In genomic region chr10:124196659-124197058, GRCh38 we compare ENCODE assay signal across 29 cellular contexts.
DNase-seq lines count a peak whose midpoint lies in the region; ATAC-seq and TF ChIP-seq lines count a peak whose summit lies in the region.
"Had no signal": no experiment of that assay in that cellular context is flagged by ENCODE, and none has a peak within 500 bp of the region (broad histone marks: within the 10 kb centered on the region; RNA-seq: fewer than 3 reads in every experiment).

No MANE protein-coding gene starts in this region.

- no peak overlapping the region for H4K91ac ChIP-seq in neuronal stem cell (ENCODE audit: low read depth, low read length, poor library complexity)

- H3K79me1 ChIP-seq in neuronal stem cell (ENCODE audit: low read depth, low read length): no peaks in the 10 kb centered on the region

- CTCF ChIA-PET in activated CD8-positive, alpha-beta memory T cell treated with anti-CD3 and anti-CD28 coated beads, Interleukin-2, amount 10 ng/mL, durations not matched to agents 7 days and 5 days (lab: Charles Lee): no interaction called here
- CTCF ChIA-PET in activated CD4-positive, alpha-beta T cell treated with anti-CD3 and anti-CD28 coated beads, Interleukin-2, amount 10 ng/mL, durations not matched to agents 7 days and 5 days (lab: Charles Lee): no interaction called here

- no peaks in the 10 kb centered on the region for H3K9me3 ChIP-seq in neuronal stem cell (replicated peaks in 1 of 2; ENCODE audit: control insufficient read depth in 2 of 2, insufficient read depth in 1 of 2, low read depth in 1 of 2, low read length in 2 of 2)
- H3K9me3 ChIP-seq in BE2C: no peaks in the 10 kb centered on the region
- H3K9me3 ChIP-seq: mucosa of descending colon, pancreas, Peyer's patch, right atrium auricular region, SJSA1, upper lobe of left lung had no signal

- H2AK5ac ChIP-seq in neuronal stem cell (ENCODE audit: low read depth, low read length): peak overlapping the region; percentile 13

- no peak overlapping the region for H3K9ac ChIP-seq in neuronal stem cell (ENCODE audit: low read depth, low read length, poor library complexity)
- H3K9ac ChIP-seq: KMS-11 had no signal

- no peak overlapping the region for H3K18ac ChIP-seq in neuronal stem cell (ENCODE audit: low read length)

- H3K27ac Mint-ChIP-seq in activated CD8-positive, alpha-beta memory T cell treated with anti-CD3 and anti-CD28 coated beads, Interleukin-2, amount 10 ng/mL, durations not matched to agents 7 days and 5 days: no peak overlapping the region
- no peak overlapping the region for H3K27ac Mint-ChIP-seq in osteocyte (ENCODE audit: unreplicated experiment)
- H3K27ac Mint-ChIP-seq in activated CD4-positive, alpha-beta T cell treated with anti-CD3 and anti-CD28 coated beads, Interleukin-2, amount 10 ng/mL, durations not matched to agents 7 days and 5 days: no peak overlapping the region
- H3K27ac Mint-ChIP-seq in activated T-cell treated with anti-CD3 and anti-CD28 coated beads, Interleukin-2, amount 50 U/mL, for 24 hours: no peak overlapping the region
- H3K27ac Mint-ChIP-seq: activated naive CD8-positive, alpha-beta T cell; activated T-helper 17 cell treated with anti-CD3 and anti-CD28 coated beads, Interleukin-2, amount 50 U/mL, for 72 hours; CD4-positive, alpha-beta T cell; WTC11 had no signal

- H2BK15ac ChIP-seq in neuronal stem cell (ENCODE audit: low read length): no peak overlapping the region

- peak overlapping the region; percentile 85 for H2AFZ ChIP-seq in neuronal stem cell (ENCODE audit: low read length)

- H2BK120ac ChIP-seq in neuronal stem cell (ENCODE audit: low read depth, low read length): no peak overlapping the region

- POLR2A ChIA-PET in activated CD4-positive, alpha-beta T cell treated with anti-CD3 and anti-CD28 coated beads, Interleukin-2, amount 10 ng/mL, durations not matched to agents 7 days and 5 days (lab: Charles Lee): no interaction called here

- WGBS in neuronal stem cell (ENCODE audit: extremely low coverage in 2 of 2, insufficient read length in 2 of 2, insufficient replicate concordance in 1 of 2), 2 donors: no CpG with 5 or more reads among the region's 5 CpGs

- DNase-seq in activated CD8-positive, alpha-beta memory T cell treated with anti-CD3 and anti-CD28 coated beads, Interleukin-2, amount 10 ng/mL, durations not matched to agents 7 days and 5 days: peak; percentile 25
- DNase-seq in activated CD8-positive, alpha-beta memory T cell treated with anti-CD3 and anti-CD28 coated beads for 24 hours: no peak
- DNase-seq in neuronal stem cell (ENCODE audit: low spot score) (no peak), osteocyte (ENCODE audit: extremely low spot score, unreplicated experiment) (no peak), BE2C (no peak)
- no peak for DNase-seq in activated CD4-positive, alpha-beta T cell treated with anti-CD3 and anti-CD28 coated beads, Interleukin-2, amount 10 ng/mL, durations not matched to agents 7 days and 5 days
- DNase-seq in activated T-cell treated with anti-CD3 and anti-CD28 coated beads, Interleukin-2, amount 50 U/mL, for 24 hours: no peak
- DNase-seq: activated CD4-positive, alpha-beta T cell treated with anti-CD3 and anti-CD28 coated beads, Interleukin-2, amount 50 U/mL, for 4 hours; activated CD8-positive, alpha-beta memory T cell treated with anti-CD3 and anti-CD28 coated beads, Interleukin-2, amount 50 U/mL, for 4 hours; EL; MM.1S; mucosa of descending colon; NCI-H2029; NCI-H526; nephron progenitor cell; pancreas; Peyer's patch; stimulated activated CD4-positive, alpha-beta T cell treated with anti-CD3 and anti-CD28 coated beads, Interleukin-2, amount 100 ng/mL, for 48 hours; upper lobe of left lung had no signal

- peaks cover 5 to 11% of the 10 kb centered on the region in 2 donors for H3K4me1 ChIP-seq in neuronal stem cell (ENCODE audit: control insufficient read depth in 2 of 2, insufficient read depth in 1 of 2, low read depth in 1 of 2, low read length in 2 of 2)
- no peaks in the 10 kb centered on the region for H3K4me1 ChIP-seq in BE2C
- H3K4me1 ChIP-seq: pancreas, Peyer's patch, right atrium auricular region, SJSA1, upper lobe of left lung had no signal

- no peak overlapping the region for H2BK5ac ChIP-seq in neuronal stem cell (ENCODE audit: low read length)

- no peak overlapping the region for H3K4me3 Mint-ChIP-seq in activated CD8-positive, alpha-beta memory T cell treated with anti-CD3 and anti-CD28 coated beads, Interleukin-2, amount 10 ng/mL, durations not matched to agents 7 days and 5 days
- H3K4me3 Mint-ChIP-seq in osteocyte (ENCODE audit: unreplicated experiment): no peak overlapping the region
- H3K4me3 Mint-ChIP-seq in activated CD4-positive, alpha-beta T cell treated with anti-CD3 and anti-CD28 coated beads, Interleukin-2, amount 10 ng/mL, durations not matched to agents 7 days and 5 days: no peak overlapping the region
- H3K4me3 Mint-ChIP-seq in activated T-cell treated with anti-CD3 and anti-CD28 coated beads, Interleukin-2, amount 50 U/mL, for 24 hours: no peak overlapping the region
- H3K4me3 Mint-ChIP-seq: activated naive CD8-positive, alpha-beta T cell; activated T-helper 17 cell treated with anti-CD3 and anti-CD28 coated beads, Interleukin-2, amount 50 U/mL, for 72 hours; CD4-positive, alpha-beta T cell; nephron progenitor cell; WTC11 had no signal

- TF ChIP-seq CTCF in osteocyte (IDR thresholded peaks at IDR 0.05) (no peak), BE2C (IDR thresholded peaks at IDR 0.05; ENCODE audit: low read depth, low read length) (no peak)

- H3K27ac ChIP-seq in cingulate gyrus (ENCODE audit: low read depth, low read length): peak overlapping the region; percentile 62
- H3K27ac ChIP-seq in neuronal stem cell (replicated peaks; ENCODE audit: low read length): no peak overlapping the region
- H3K27ac ChIP-seq: 22Rv1, KMS-11, pancreas, right atrium auricular region, SJSA1, upper lobe of left lung had no signal

- H3K27me3 Mint-ChIP-seq in activated CD8-positive, alpha-beta memory T cell treated with anti-CD3 and anti-CD28 coated beads, Interleukin-2, amount 10 ng/mL, durations not matched to agents 7 days and 5 days: peaks cover 21% of the 10 kb centered on the region
- H3K27me3 Mint-ChIP-seq in osteocyte (ENCODE audit: unreplicated experiment): peaks cover 15% of the 10 kb centered on the region
- peaks cover 13% of the 10 kb centered on the region for H3K27me3 Mint-ChIP-seq in activated CD4-positive, alpha-beta T cell treated with anti-CD3 and anti-CD28 coated beads, Interleukin-2, amount 10 ng/mL, durations not matched to agents 7 days and 5 days
- peaks cover 21% of the 10 kb centered on the region for H3K27me3 Mint-ChIP-seq in activated T-cell treated with anti-CD3 and anti-CD28 coated beads, Interleukin-2, amount 50 U/mL, for 24 hours

- H3K14ac ChIP-seq in neuronal stem cell (ENCODE audit: low read length): no peak overlapping the region

- H2BK12ac ChIP-seq in neuronal stem cell (ENCODE audit: low read length): no peak overlapping the region

- H3K27me3 ChIP-seq in neuronal stem cell (ENCODE audit: control insufficient read depth in 3 of 3, insufficient read depth in 3 of 3, low read depth in 1 of 3, low read length in 3 of 3) (no peaks in the 10 kb centered on the region), BE2C (no peaks in the 10 kb centered on the region)
- H3K27me3 ChIP-seq: Peyer's patch, right atrium auricular region, SJSA1, upper lobe of left lung had no signal

- H4K8ac ChIP-seq in neuronal stem cell (ENCODE audit: low read depth, low read length): no peak overlapping the region

- no peak overlapping the region for H3K4me2 ChIP-seq in neuronal stem cell (ENCODE audit: insufficient read depth, low read length, poor library complexity, severe bottlenecking)
- H3K4me2 ChIP-seq: KMS-11 had no signal

- no peaks in the 10 kb centered on the region for H3K4me1 Mint-ChIP-seq in activated CD8-positive, alpha-beta memory T cell treated with anti-CD3 and anti-CD28 coated beads, Interleukin-2, amount 10 ng/mL, durations not matched to agents 7 days and 5 days
- H3K4me1 Mint-ChIP-seq in osteocyte (ENCODE audit: unreplicated experiment): peaks cover 10% of the 10 kb centered on the region
- H3K4me1 Mint-ChIP-seq in activated CD4-positive, alpha-beta T cell treated with anti-CD3 and anti-CD28 coated beads, Interleukin-2, amount 10 ng/mL, durations not matched to agents 7 days and 5 days: no peaks in the 10 kb centered on the region
- H3K4me1 Mint-ChIP-seq in activated T-cell treated with anti-CD3 and anti-CD28 coated beads, Interleukin-2, amount 50 U/mL, for 24 hours (ENCODE audit: low read depth): no peaks in the 10 kb centered on the region
- H3K4me1 Mint-ChIP-seq: activated T-helper 17 cell treated with anti-CD3 and anti-CD28 coated beads, Interleukin-2, amount 50 U/mL, for 72 hours had no signal

- no peak for ATAC-seq in activated CD8-positive, alpha-beta memory T cell treated with anti-CD3 and anti-CD28 coated beads, Interleukin-2, amount 10 ng/mL, durations not matched to agents 7 days and 5 days
- ATAC-seq: activated T-helper 17 cell treated with anti-CD3 and anti-CD28 coated beads, Interleukin-2, amount 50 U/mL, for 72 hours; mucosa of descending colon; pancreas; WTC11 had no signal

- no peak overlapping the region for H3K4ac ChIP-seq in neuronal stem cell (ENCODE audit: low read length)

- no peaks in the 10 kb centered on the region for H3K36me3 ChIP-seq in neuronal stem cell (replicated peaks in 1 of 2; ENCODE audit: control insufficient read depth in 2 of 2, insufficient read depth in 2 of 2, low read length in 2 of 2)
- no peaks in the 10 kb centered on the region for H3K36me3 ChIP-seq in BE2C
- H3K36me3 ChIP-seq: pancreas, Peyer's patch, right atrium auricular region, SJSA1, upper lobe of left lung had no signal

- no peak overlapping the region for H3K4me3 ChIP-seq in neuronal stem cell (ENCODE audit: low read length in 2 of 2)
- no peak overlapping the region for H3K4me3 ChIP-seq in BE2C (ENCODE audit: low read depth, low read length)
- H3K4me3 ChIP-seq: lung, mucosa of descending colon, pancreas, Peyer's patch, right atrium auricular region, SJSA1, upper lobe of left lung had no signal

- H3K23ac ChIP-seq in neuronal stem cell (ENCODE audit: low read depth, low read length, poor library complexity): no peak overlapping the region

- H3K9me3 Mint-ChIP-seq in activated CD8-positive, alpha-beta memory T cell treated with anti-CD3 and anti-CD28 coated beads, Interleukin-2, amount 10 ng/mL, durations not matched to agents 7 days and 5 days (ENCODE audit: low read depth): no peaks in the 10 kb centered on the region
- peaks cover 4% of the 10 kb centered on the region for H3K9me3 Mint-ChIP-seq in osteocyte (ENCODE audit: unreplicated experiment)
- no peaks in the 10 kb centered on the region for H3K9me3 Mint-ChIP-seq in activated CD4-positive, alpha-beta T cell treated with anti-CD3 and anti-CD28 coated beads, Interleukin-2, amount 10 ng/mL, durations not matched to agents 7 days and 5 days
- no peaks in the 10 kb centered on the region for H3K9me3 Mint-ChIP-seq in activated T-cell treated with anti-CD3 and anti-CD28 coated beads, Interleukin-2, amount 50 U/mL, for 24 hours
- H3K9me3 Mint-ChIP-seq: activated T-helper 17 cell treated with anti-CD3 and anti-CD28 coated beads, Interleukin-2, amount 50 U/mL, for 72 hours; CD4-positive, alpha-beta T cell had no signal

- H3K36me3 Mint-ChIP-seq in activated CD8-positive, alpha-beta memory T cell treated with anti-CD3 and anti-CD28 coated beads, Interleukin-2, amount 10 ng/mL, durations not matched to agents 7 days and 5 days: no peaks in the 10 kb centered on the region
- H3K36me3 Mint-ChIP-seq in osteocyte (ENCODE audit: unreplicated experiment): no peaks in the 10 kb centered on the region
- H3K36me3 Mint-ChIP-seq in activated CD4-positive, alpha-beta T cell treated with anti-CD3 and anti-CD28 coated beads, Interleukin-2, amount 10 ng/mL, durations not matched to agents 7 days and 5 days (ENCODE audit: low read depth): no peaks in the 10 kb centered on the region
- H3K36me3 Mint-ChIP-seq in activated T-cell treated with anti-CD3 and anti-CD28 coated beads, Interleukin-2, amount 50 U/mL, for 24 hours (ENCODE audit: low read depth): no peaks in the 10 kb centered on the region
- H3K36me3 Mint-ChIP-seq: activated naive CD8-positive, alpha-beta T cell; WTC11 had no signal
